Comparison of ENCODE assay signal across 20 cellular contexts in the genomic region with DNA sequence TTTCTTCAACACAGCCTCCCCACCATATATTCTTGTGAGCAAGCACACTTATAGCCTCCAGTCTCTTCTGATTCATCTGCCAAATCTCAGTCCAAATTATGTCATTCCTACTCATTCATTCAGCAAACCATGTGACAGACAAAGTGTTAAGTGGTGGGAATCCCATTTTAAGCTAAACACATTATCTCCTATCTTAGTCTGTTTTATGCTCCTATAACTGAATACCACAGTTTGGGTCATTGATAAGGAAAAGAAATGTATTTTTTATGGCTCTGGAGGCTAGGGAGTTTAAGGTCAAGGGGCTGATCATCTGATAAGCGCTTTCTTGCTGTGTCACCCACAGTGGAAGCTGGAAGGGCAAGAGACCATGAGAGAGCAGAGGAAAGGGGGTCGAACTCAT. TPM values are rescaled to one million over a fixed set of nuclear protein-coding genes. Genes with fewer than 3 reads are reported as not detected.
DNase-seq lines count a peak whose midpoint lies in the region; ATAC-seq, FAIRE-seq and TF ChIP-seq lines count a peak whose summit lies in the region.
"Had no signal": no experiment of that assay in that cellular context is flagged by ENCODE, and none has a peak within 500 bp of the region (broad histone marks: within the 10 kb centered on the region; RNA-seq: fewer than 3 reads in every experiment).

No MANE protein-coding gene starts in this region.

- no peaks in the 10 kb centered on the region for H3K27me3 Mint-ChIP-seq in MCF 10A (ENCODE audit: insufficient read depth, unreplicated experiment)
- no peaks in the 10 kb centered on the region for H3K27me3 Mint-ChIP-seq in neural progenitor cell (ENCODE audit: insufficient read depth, low read depth)

- no peak overlapping the region for H2AFZ ChIP-seq in mammary epithelial cell (ENCODE audit: low read depth, low read length)
- H2AFZ ChIP-seq in neural progenitor cell (replicated peaks) = no peak overlapping the region

- H3K4me2 ChIP-seq in mammary epithelial cell (ENCODE audit: insufficient read depth, low read depth, low read length) = no peak overlapping the region
- no peak overlapping the region for H3K4me2 ChIP-seq in neural progenitor cell
- H3K4me2 ChIP-seq: BLaER1 treated with 17β-estradiol and CSF1 and Interleukin-3, amounts not matched to agents 10 nM and 100 nM; KMS-11 had no signal

- in situ Hi-C loops in mammary epithelial cell (cut with MboI; ENCODE audit: low sequenced_read_pairs in 2 of 2) = loop anchor here (5.0 kb wide), 1 partner anchor 117 kb away; no protein-coding TSS in a partner anchor

- BruUV-seq in mammary epithelial cell (replicated peaks; lab: Mats Ljungman, UMichigan) (no TSS peak), MCF 10A (replicated peaks; lab: Mats Ljungman, UMichigan) (no TSS peak)

- dilution Hi-C loops in mammary epithelial cell (cut with HindIII; ENCODE audit: low sequenced_read_pairs) = no loop called here

- no peak for TF ChIP-seq POLR2A in prostate gland (IDR thresholded peaks at IDR 0.05)

- H3K27ac Mint-ChIP-seq in MCF 10A (ENCODE audit: low read depth, unreplicated experiment) = no peak overlapping the region
- H3K27ac Mint-ChIP-seq in neural progenitor cell = no peak overlapping the region

- no peak for ATAC-seq in HG03469 (IDR thresholded peaks at IDR 0.05; ENCODE audit: unreplicated experiment)

- H3K4me1 Mint-ChIP-seq in MCF 10A (ENCODE audit: insufficient read depth, unreplicated experiment) = no peaks in the 10 kb centered on the region
- H3K4me1 Mint-ChIP-seq in neural progenitor cell = peaks cover 8% of the 10 kb centered on the region

- H3K9me3 Mint-ChIP-seq in MCF 10A (ENCODE audit: unreplicated experiment) (no peaks in the 10 kb centered on the region), neural progenitor cell (no peaks in the 10 kb centered on the region)

- H3K79me2 ChIP-seq in mammary epithelial cell (ENCODE audit: insufficient read depth, low read length) = no peaks in the 10 kb centered on the region
- no peaks in the 10 kb centered on the region for H3K79me2 ChIP-seq in neural progenitor cell (ENCODE audit: low read depth)

- CTCF ChIA-PET in mammary epithelial cell (lab: Charles Lee; ENCODE audit: low non-redundant PET) = no interaction called here
- CTCF ChIA-PET in MCF 10A (lab: Yijun Ruan, JAX) = interaction anchor here (0.5 to 13.8 kb wide), 13 partner anchors 9 to 588 kb away, joined by 3 to 285 read pairs (median 5); no protein-coding TSS in a partner anchor

- no peak for FAIRE-seq in bronchial epithelial cell (lab: Jason Lieb, UNC)

- peaks cover 19% of the 10 kb centered on the region for H3F3A ChIP-seq in neural progenitor cell (ENCODE audit: low read depth)

- H3K36me3 ChIP-seq in mammary epithelial cell (ENCODE audit: insufficient read depth, low read length) = no peaks in the 10 kb centered on the region
- no peaks in the 10 kb centered on the region for H3K36me3 ChIP-seq in bronchial epithelial cell (ENCODE audit: control insufficient read depth, insufficient read depth, low read length)
- no peaks in the 10 kb centered on the region for H3K36me3 ChIP-seq in prostate gland
- H3K36me3 ChIP-seq in neural progenitor cell = no peaks in the 10 kb centered on the region
- H3K36me3 ChIP-seq: BLaER1 treated with 17β-estradiol and CSF1 and Interleukin-3, amounts not matched to agents 10 nM and 100 nM; SJSA1 had no signal

- H3K4me3 Mint-ChIP-seq in MCF 10A (ENCODE audit: unreplicated experiment) = no peak overlapping the region
- H3K4me3 Mint-ChIP-seq in neural progenitor cell = no peak overlapping the region

- H3K27ac ChIP-seq in mammary epithelial cell (ENCODE audit: insufficient read depth, low read depth, low read length) = no peak overlapping the region
- H3K27ac ChIP-seq in prostate gland = no peak overlapping the region
- H3K27ac ChIP-seq in neural progenitor cell = no peak overlapping the region
- H3K27ac ChIP-seq: BLaER1 treated with 17β-estradiol and CSF1 and Interleukin-3, amounts not matched to agents 10 nM and 100 nM; KMS-11; SJSA1 had no signal

- TF ChIP-seq CTCF in mammary epithelial cell (conservative IDR thresholded peaks at IDR 0.05 in 1 of 2, IDR thresholded peaks at IDR 0.05 in 1 of 2; ENCODE audit: extremely low read depth in 1 of 2, insufficient read depth in 1 of 2, low read depth in 1 of 2, low read length in 2 of 2) (no peak), MCF 10A (IDR thresholded peaks at IDR 0.05; ENCODE audit: unreplicated experiment) (no peak), bronchial epithelial cell (IDR thresholded peaks at IDR 0.05; ENCODE audit: insufficient read depth, low read length, severe bottlenecking) (no peak), prostate gland (IDR thresholded peaks at IDR 0.05) (no peak), neural progenitor cell (IDR thresholded peaks at IDR 0.05) (no peak)

- H3K4me1 ChIP-seq in mammary epithelial cell (ENCODE audit: insufficient read depth, low read length) = no peaks in the 10 kb centered on the region
- H3K4me1 ChIP-seq in prostate gland (replicated peaks) = no peaks in the 10 kb centered on the region
- H3K4me1 ChIP-seq in neural progenitor cell = peaks cover 25% of the 10 kb centered on the region
- H3K4me1 ChIP-seq: SJSA1 had no signal

- H3K9ac ChIP-seq in mammary epithelial cell (ENCODE audit: insufficient read depth, low read length) (no peak overlapping the region), neural progenitor cell (no peak overlapping the region)
- H3K9ac ChIP-seq: BLaER1 treated with 17β-estradiol and CSF1 and Interleukin-3, amounts not matched to agents 10 nM and 100 nM; KMS-11 had no signal

- H3K27me3 ChIP-seq in mammary epithelial cell (ENCODE audit: insufficient read depth, low read length) = no peaks in the 10 kb centered on the region
- no peaks in the 10 kb centered on the region for H3K27me3 ChIP-seq in bronchial epithelial cell (ENCODE audit: control insufficient read depth, insufficient read depth, low read length)
- H3K27me3 ChIP-seq in prostate gland (replicated peaks; ENCODE audit: insufficient read depth) = no peaks in the 10 kb centered on the region
- no peaks in the 10 kb centered on the region for H3K27me3 ChIP-seq in neural progenitor cell
- H3K27me3 ChIP-seq: BLaER1 treated with 17β-estradiol and CSF1 and Interleukin-3, amounts not matched to agents 10 nM and 100 nM; SJSA1 had no signal

- peak; percentile 42 for DNase-seq in mammary epithelial cell
- no peak for DNase-seq in MCF 10A (ENCODE audit: unreplicated experiment)
- DNase-seq in RKO (ENCODE audit: low spot score) = peak; percentile 24
- peak; percentile 64 for DNase-seq in bronchial epithelial cell (ENCODE audit: low read depth)
- DNase-seq in prostate gland (ENCODE audit: low spot score) = no peak
- no peak for DNase-seq in neural progenitor cell (ENCODE audit: low spot score)
- DNase-seq in NCI-H2196 treated with DMSO at 0.1 percent for 48 hours (lab: John Stamatoyannopoulos, UW; ENCODE audit: unreplicated experiment) = no peak
- DNase-seq: 8988T; DMS 273 treated with DMSO at 0.1 percent for 48 hours; MM.1S; NCI-H1105; NCI-H2107; NCI-H345; NCI-H526 treated with DMSO at 0.1 percent for 48 hours; NK-92 treated with Interleukin-12 subunit alpha and Interleukin-12 subunit beta, amount 100 ng/mL, for 24 hours had no signal

- POLR2A ChIA-PET in MCF 10A (lab: Yijun Ruan, JAX) = interaction anchor here (1.0 to 1.5 kb wide), 2 partner anchors 116 to 428 kb away, joined by 3 read pairs; no protein-coding TSS in a partner anchor

- H4K20me1 ChIP-seq in mammary epithelial cell (ENCODE audit: insufficient read depth, low read length) (no peaks in the 10 kb centered on the region), neural progenitor cell (ENCODE audit: low read depth) (no peaks in the 10 kb centered on the region)
- H4K20me1 ChIP-seq: BLaER1 treated with 17β-estradiol and CSF1 and Interleukin-3, amounts not matched to agents 10 nM and 100 nM had no signal

- WGBS in mammary epithelial cell (ENCODE audit: low coverage, missing lambda C conversion rate) = 58% methylated on average over 2 of the region's 2 CpGs
- whole genome bisulfite sequencing in prostate gland = 56% methylated on average over 2 of the region's 2 CpGs

- H3K9me3 ChIP-seq in mammary epithelial cell (replicated peaks; ENCODE audit: insufficient read depth, low read length) = no peaks in the 10 kb centered on the region
- no peaks in the 10 kb centered on the region for H3K9me3 ChIP-seq in prostate gland
- no peaks in the 10 kb centered on the region for H3K9me3 ChIP-seq in neural progenitor cell (ENCODE audit: low read depth)
- H3K9me3 ChIP-seq: BLaER1 treated with 17β-estradiol and CSF1 and Interleukin-3, amounts not matched to agents 10 nM and 100 nM; SJSA1 had no signal

- H3K4me3 ChIP-seq in mammary epithelial cell (replicated peaks in 1 of 3; ENCODE audit: insufficient read depth in 1 of 3, low read depth in 2 of 3, low read length in 3 of 3) (no peak overlapping the region), bronchial epithelial cell (ENCODE audit: low read depth, low read length) (no peak overlapping the region), prostate gland (no peak overlapping the region), neural progenitor cell (no peak overlapping the region)
- H3K4me3 ChIP-seq: BLaER1 treated with 17β-estradiol and CSF1 and Interleukin-3, amounts not matched to agents 10 nM and 100 nM; SJSA1 had no signal

- H3K36me3 Mint-ChIP-seq in MCF 10A (ENCODE audit: insufficient read depth, unreplicated experiment) (no peaks in the 10 kb centered on the region), neural progenitor cell (no peaks in the 10 kb centered on the region)

- intact Hi-C loops in mammary epithelial cell (cut with micrococcal nuclease) = loop anchor here (1.0 to 5.0 kb wide), 4 partner anchors 115 to 591 kb away; no protein-coding TSS in a partner anchor
- intact Hi-C loops in MCF 10A (cut with micrococcal nuclease) = loop anchor here (1.0 to 5.0 kb wide), 4 partner anchors 75 to 427 kb away; no protein-coding TSS in a partner anchor
- intact Hi-C loops in prostate gland (cut with DNase I) = no loop called here

RNA-seq across cellular contexts. Expression of a gene that starts 23.9 kb away (rescaled TPM):
- total RNA-seq in mammary epithelial cell (10 to 100 TPM; 12.3 to 17.5 TPM), MCF 10A (2022) (28.1 and 29.8 TPM in 2 replicates), bronchial epithelial cell (16.4 and 17.1 TPM in 2 replicates), prostate gland (1 to 10 TPM; 4.4 to 7.2 TPM), neural progenitor cell (ENCODE audit: low replicate concordance) (5.4 and 7.8 TPM in 2 replicates)
- polyA plus RNA-seq in mammary epithelial cell = 3.5 TPM
- polyA minus RNA-seq in mammary epithelial cell = 0.36 TPM

RNA-seq across cellular contexts. Expression of a gene that starts 25.7 kb away (rescaled TPM):
- total RNA-seq in mammary epithelial cell = not detected
- not detected for polyA plus RNA-seq in mammary epithelial cell
- not detected for polyA minus RNA-seq in mammary epithelial cell
- not detected in 2 replicates for total RNA-seq in MCF 10A (2022)
- under 0.01 TPM in 1 of 2 replicates, not detected in the other for total RNA-seq in bronchial epithelial cell
- total RNA-seq in prostate gland = 10 to 100 TPM; 15.5 to 17.9 TPM
- 5.8 and 9.1 TPM in 2 replicates for total RNA-seq in neural progenitor cell (ENCODE audit: low replicate concordance)
- total RNA-seq: OCI-LY7 had no signal

RNA-seq across cellular contexts. Expression of a gene that starts 41.8 kb away (rescaled TPM):
- not detected for total RNA-seq in mammary epithelial cell
- not detected for polyA plus RNA-seq in mammary epithelial cell
- not detected for polyA minus RNA-seq in mammary epithelial cell
- not detected in 2 replicates for total RNA-seq in MCF 10A (2022)
- not detected in 2 replicates for total RNA-seq in bronchial epithelial cell
- total RNA-seq in prostate gland = not detected
- total RNA-seq in neural progenitor cell (ENCODE audit: low replicate concordance) = not detected in 2 replicates
- total RNA-seq: OCI-LY7, SJSA1 had no signal

Comparison
In these comparisons a context has a peak if more than half of its experiments do, and no peak if none do; other contexts are left out.
1. DNase-seq: peak in mammary epithelial cell (single experiment), RKO (single experiment) and bronchial epithelial cell (single experiment); none in MCF 10A (single experiment), prostate gland (single experiment), neural progenitor cell (single experiment) and NCI-H2196 treated with DMSO at 0.1 percent for 48 hours (single experiment).